Comparison of ENCODE assay signal across 22 cellular contexts in the genomic region with DNA sequence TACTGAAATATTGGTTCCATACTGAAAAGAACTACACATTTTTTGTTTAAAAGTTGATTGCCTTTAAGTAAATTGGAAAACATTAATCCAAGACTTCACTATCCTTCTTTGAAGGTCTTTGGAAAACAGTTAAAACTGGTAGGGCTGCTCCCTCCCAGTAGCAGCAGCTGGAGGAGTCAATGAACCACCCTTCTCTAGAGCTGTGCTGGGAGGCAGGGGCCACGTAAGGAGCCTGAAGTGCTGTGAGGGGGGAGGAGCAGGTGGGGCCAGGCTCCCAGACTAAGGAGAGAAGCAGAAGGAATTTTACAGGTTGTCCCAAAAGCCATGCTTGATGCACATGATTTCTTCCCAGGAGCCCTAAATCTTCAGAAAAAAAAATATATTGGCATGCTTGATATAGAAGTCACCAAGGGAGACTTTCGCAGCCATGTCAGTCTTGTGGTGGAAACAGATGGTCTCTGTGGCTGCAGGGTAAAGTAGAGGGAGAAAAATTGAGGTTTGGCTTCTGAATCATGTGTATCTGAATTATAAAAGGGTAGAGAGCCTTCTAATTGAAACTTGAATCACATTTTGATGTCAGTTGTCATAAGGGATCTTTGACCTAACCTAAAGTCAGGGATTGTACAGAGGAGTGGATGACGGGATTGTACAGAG.
"Had no signal": no experiment of that assay in that cellular context is flagged by ENCODE, and none has a peak within 500 bp of the region (broad histone marks: within the 10 kb centered on the region; RNA-seq: fewer than 3 reads in every experiment).

No MANE protein-coding gene starts in this region.

- H3K4me3 ChIP-seq: coronary artery, esophagus squamous epithelium, gastrocnemius medialis, heart right ventricle, left lung, lower lobe of right lung, mucosa of descending colon had no signal

- H3K27ac ChIP-seq: coronary artery, epithelial cell of prostate, esophagus squamous epithelium, gastrocnemius medialis, heart right ventricle, left lung, lower lobe of right lung had no signal

- H3K9me3 ChIP-seq: esophagus squamous epithelium, gastrocnemius medialis, heart right ventricle, left lung, lower lobe of right lung had no signal

- H3K27me3 ChIP-seq: esophagus squamous epithelium, gastrocnemius medialis, heart right ventricle, left lung had no signal

- DNase-seq: effector CD8-positive, alpha-beta T cell; effector memory CD8-positive, alpha-beta T cell; endodermal cell; erythroblast; esophagus squamous epithelium; foreskin fibroblast; foreskin melanocyte; gastrocnemius medialis; glutamatergic neuron; head of caudate nucleus; heart right ventricle; hippocampal formation; left cardiac atrium; left lung; left ventricle myocardium superior; lower lobe of right lung; mesenchymal stem cell; mucosa of descending colon; naive B cell had no signal

- ATAC-seq: effector memory CD8-positive, alpha-beta T cell; esophagus mucosa; gastrocnemius medialis; heart right ventricle; left cardiac atrium; left lung; left ventricle myocardium superior; lower lobe of right lung; mucosa of descending colon had no signal

- H3K4me1 ChIP-seq: esophagus squamous epithelium, gastrocnemius medialis, heart right ventricle, left lung, lower lobe of right lung had no signal

- H3K36me3 ChIP-seq: esophagus squamous epithelium, gastrocnemius medialis, heart right ventricle, left lung, lower lobe of right lung had no signal
